18 cellular contexts compared by ENCODE assay signal in the genomic region with DNA sequence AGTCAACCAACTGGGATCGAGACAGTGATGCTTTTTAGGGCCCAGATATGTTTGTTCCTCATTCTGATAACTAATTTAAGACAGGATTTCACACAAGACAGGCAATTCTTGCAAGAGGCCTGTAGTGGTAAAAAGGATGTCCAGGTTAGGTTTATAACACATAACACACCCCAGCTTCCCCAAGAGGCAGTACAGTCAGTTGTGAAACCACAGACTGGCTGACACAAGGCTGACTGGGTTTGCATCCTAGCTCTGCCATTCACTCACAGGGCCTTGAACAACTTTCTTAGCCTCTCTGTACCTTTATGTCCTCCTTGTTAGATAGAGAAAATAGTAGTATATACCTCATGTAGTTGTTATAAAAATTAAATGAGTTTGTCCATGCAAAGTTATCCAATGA. TPM values are rescaled to one million over a fixed set of nuclear protein-coding genes. Genes with fewer than 3 reads are reported as not detected.
"Had no signal": no experiment of that assay in that cellular context is flagged by ENCODE, and none has a peak within 500 bp of the region (broad histone marks: within the 10 kb centered on the region; RNA-seq: fewer than 3 reads in every experiment).

No MANE protein-coding gene starts in this region.

- H3K27ac Mint-ChIP-seq: activated CD4-positive, alpha-beta T cell treated with anti-CD3 and anti-CD28 coated beads, Interleukin-2, amount 10 ng/mL, durations not matched to agents 7 days and 5 days; activated CD8-positive, alpha-beta T cell treated with anti-CD3 and anti-CD28 coated beads, Interleukin-2, amount 10 ng/mL, durations not matched to agents 7 days and 5 days; activated naive CD4-positive, alpha-beta T cell treated with anti-CD3 and anti-CD28 coated beads, Interleukin-2, amount 50 U/mL, for 24 hours; brain; mesothelial cell of epicardium; nephron had no signal

- DNase-seq: activated CD4-positive, alpha-beta T cell treated with anti-CD3 and anti-CD28 coated beads, Interleukin-2, amount 10 ng/mL, durations not matched to agents 7 days and 5 days; activated CD4-positive, CD25-positive, alpha-beta regulatory T cell treated with anti-CD3 and anti-CD28 coated beads, Interleukin-2, amount 50 U/mL, for 72 hours; activated CD8-positive, alpha-beta T cell treated with anti-CD3 and anti-CD28 coated beads, Interleukin-2, amount 10 ng/mL, durations not matched to agents 7 days and 5 days; activated gamma-delta T cell treated with Interleukin-2 at 50 U/mL for 16 hours; aorta; head of caudate nucleus; hypothalamus; left ventricle myocardium superior; mammary epithelial cell; ovary; spleen; stimulated activated CD4-positive, alpha-beta T cell treated with anti-CD3 and anti-CD28 coated beads, Interleukin-4, amount 100 ng/mL, for 1 hour; stimulated activated naive CD8-positive, alpha-beta T cell treated with anti-CD3 and anti-CD28 coated beads, Interleukin-15, amount 100 ng/mL, for 72 hours had no signal

- H3K36me3 Mint-ChIP-seq: brain, mesothelial cell of epicardium had no signal

- H3K4me3 Mint-ChIP-seq: activated CD4-positive, alpha-beta T cell treated with anti-CD3 and anti-CD28 coated beads, Interleukin-2, amount 10 ng/mL, durations not matched to agents 7 days and 5 days; activated CD8-positive, alpha-beta T cell treated with anti-CD3 and anti-CD28 coated beads, Interleukin-2, amount 10 ng/mL, durations not matched to agents 7 days and 5 days; activated naive CD4-positive, alpha-beta T cell treated with anti-CD3 and anti-CD28 coated beads, Interleukin-2, amount 50 U/mL, for 24 hours; brain; mesothelial cell of epicardium; nephron; stimulated activated naive CD8-positive, alpha-beta T cell treated with anti-CD3 and anti-CD28 coated beads, Interleukin-15, amount 100 ng/mL, for 72 hours had no signal

- H3K4me1 Mint-ChIP-seq: activated CD4-positive, alpha-beta T cell treated with anti-CD3 and anti-CD28 coated beads, Interleukin-2, amount 10 ng/mL, durations not matched to agents 7 days and 5 days; brain; mesothelial cell of epicardium; nephron; stimulated activated naive CD8-positive, alpha-beta T cell treated with anti-CD3 and anti-CD28 coated beads, Interleukin-15, amount 100 ng/mL, for 72 hours had no signal

- ATAC-seq: activated CD8-positive, alpha-beta T cell treated with anti-CD3 and anti-CD28 coated beads, Interleukin-2, amount 10 ng/mL, durations not matched to agents 7 days and 5 days; gastroesophageal sphincter; left ventricle myocardium superior; stimulated activated naive CD8-positive, alpha-beta T cell treated with anti-CD3 and anti-CD28 coated beads, Interleukin-15, amount 100 ng/mL, for 72 hours had no signal

- H3K27me3 Mint-ChIP-seq: activated CD4-positive, alpha-beta T cell treated with anti-CD3 and anti-CD28 coated beads, Interleukin-2, amount 10 ng/mL, durations not matched to agents 7 days and 5 days had no signal

RNA-seq across cellular contexts. Expression of gene PTH, which starts 55.0 kb away (rescaled TPM):
- polyA plus RNA-seq: aorta, mammary epithelial cell, ovary, spleen had no signal
